ENCODE assay signal across 1 cellular context in the genomic region with DNA sequence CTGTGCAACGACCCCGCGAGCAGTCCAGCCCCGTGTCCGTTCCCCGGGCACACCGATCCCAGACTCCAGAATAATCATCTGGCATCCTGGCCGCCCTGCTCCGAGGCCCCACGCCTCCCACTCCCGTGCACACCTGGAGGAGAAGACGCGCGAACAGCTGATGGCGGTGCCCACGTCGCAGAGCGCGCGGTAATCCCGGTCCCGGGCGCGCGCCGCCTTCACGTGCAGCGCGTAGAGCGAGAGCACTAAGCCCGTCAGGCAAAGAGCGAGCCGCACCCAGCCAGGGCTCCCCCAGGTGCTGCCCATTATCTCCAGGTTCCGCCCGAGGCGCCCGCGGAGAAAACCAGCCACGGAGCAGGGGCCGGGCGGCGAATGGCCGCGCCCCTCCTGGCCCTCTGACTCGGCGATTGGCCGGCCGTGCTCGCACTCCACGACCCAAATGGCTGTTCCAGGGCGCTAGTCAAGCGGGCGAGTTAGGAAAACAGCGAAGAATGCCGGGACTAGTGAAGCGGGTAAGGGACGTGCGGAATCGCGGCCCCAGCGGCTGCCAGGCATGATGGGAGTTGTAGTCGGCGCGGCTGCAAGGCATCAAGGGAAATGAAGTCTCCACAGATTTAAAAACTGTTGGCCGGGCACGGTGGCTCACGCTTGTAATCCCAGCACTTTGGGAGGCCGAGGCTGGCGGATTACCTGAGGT.
TF ChIP-seq lines count a peak whose summit lies in the region.

A gene (minus strand): TSS at position 374 of the 697 bp plus-strand sequence. CDS start 68 bp downstream, at position 306.

TF ChIP-seq in HepG2, 621 proteins besides CTCF, POLR2A, EP300 and RAD21 (continued from another document and continues in another):
- TF ChIP-seq, protein P1, sequence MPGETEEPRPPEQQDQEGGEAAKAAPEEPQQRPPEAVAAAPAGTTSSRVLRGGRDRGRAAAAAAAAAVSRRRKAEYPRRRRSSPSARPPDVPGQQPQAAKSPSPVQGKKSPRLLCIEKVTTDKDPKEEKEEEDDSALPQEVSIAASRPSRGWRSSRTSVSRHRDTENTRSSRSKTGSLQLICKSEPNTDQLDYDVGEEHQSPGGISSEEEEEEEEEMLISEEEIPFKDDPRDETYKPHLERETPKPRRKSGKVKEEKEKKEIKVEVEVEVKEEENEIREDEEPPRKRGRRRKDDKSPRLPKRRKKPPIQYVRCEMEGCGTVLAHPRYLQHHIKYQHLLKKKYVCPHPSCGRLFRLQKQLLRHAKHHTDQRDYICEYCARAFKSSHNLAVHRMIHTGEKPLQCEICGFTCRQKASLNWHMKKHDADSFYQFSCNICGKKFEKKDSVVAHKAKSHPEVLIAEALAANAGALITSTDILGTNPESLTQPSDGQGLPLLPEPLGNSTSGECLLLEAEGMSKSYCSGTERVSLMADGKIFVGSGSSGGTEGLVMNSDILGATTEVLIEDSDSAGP (CRISPR knock-in tag; IDR thresholded peaks at IDR 0.05; ENCODE audit: borderline replicate concordance): peak; percentile 89
- TF ChIP-seq FOXJ3 (CRISPR knock-in tag; IDR thresholded peaks at IDR 0.05; ENCODE audit: borderline replicate concordance) (peak; percentile 53; the same call in 1 of the 2 replicates), SOX6 (IDR thresholded peaks at IDR 0.05) (no peak), SOX6 (CRISPR knock-in tag; IDR thresholded peaks at IDR 0.05) (peak; percentile 73), HHEX (CRISPR knock-in tag; IDR thresholded peaks at IDR 0.05) (no peak), EHMT2 (IDR thresholded peaks at IDR 0.05; ENCODE audit: borderline replicate concordance, low read depth, low read length) (no peak), MLLT10 (CRISPR knock-in tag; IDR thresholded peaks at IDR 0.05) (no peak), TEAD2 (CRISPR knock-in tag; IDR thresholded peaks at IDR 0.05) (peak; percentile 44; the same call in 1 of the 2 replicates), SMYD3 (CRISPR knock-in tag; IDR thresholded peaks at IDR 0.05) (no peak), SRY (CRISPR knock-in tag; IDR thresholded peaks at IDR 0.05) (peak; percentile 84), FOXP1 (IDR thresholded peaks at IDR 0.05) (no peak), FOXP1 (CRISPR knock-in tag; IDR thresholded peaks at IDR 0.05) (no peak), THYN1 (CRISPR knock-in tag; IDR thresholded peaks at IDR 0.05; ENCODE audit: borderline replicate concordance, low read depth) (no peak), CREM (IDR thresholded peaks at IDR 0.05) (peak; percentile 87), CREM (CRISPR knock-in tag; IDR thresholded peaks at IDR 0.05) (no peak), ZNF138 (CRISPR knock-in tag; IDR thresholded peaks at IDR 0.05; ENCODE audit: low read depth) (peak; percentile 55; the same call in 1 of the 2 replicates), RFXANK (CRISPR knock-in tag; IDR thresholded peaks at IDR 0.05) (peak; percentile 71; the same call in 1 of the 2 replicates), ZNF230 (CRISPR knock-in tag; IDR thresholded peaks at IDR 0.05) (0 out of 2 replicates have a peak, but pooled peaks have one; percentile 18), TCF7 (IDR thresholded peaks at IDR 0.05; ENCODE audit: low read depth) (no peak), SP2 (CRISPR knock-in tag; IDR thresholded peaks at IDR 0.05) (peak; percentile 80), EEA1 (CRISPR knock-in tag; IDR thresholded peaks at IDR 0.05; ENCODE audit: borderline replicate concordance) (peak; percentile 72), ZBTB7A (CRISPR knock-in tag; IDR thresholded peaks at IDR 0.05) (peak; percentile 20; the same call in 1 of the 2 replicates), TBX3 (IDR thresholded peaks at IDR 0.05; ENCODE audit: borderline replicate concordance) (peak; percentile 10; the same call in 1 of the 2 replicates), ZNF549 (CRISPR knock-in tag; IDR thresholded peaks at IDR 0.05) (peak; percentile 36; the same call in 1 of the 2 replicates), ISL2 (CRISPR knock-in tag; IDR thresholded peaks at IDR 0.05) (no peak; the same call in 1 of the 2 replicates), REPIN1 (CRISPR knock-in tag; IDR thresholded peaks at IDR 0.05; ENCODE audit: borderline replicate concordance, low read depth) (peak; percentile 70), ERF (CRISPR knock-in tag; IDR thresholded peaks at IDR 0.05) (peak; percentile 88), ATAD3A (CRISPR knock-in tag; IDR thresholded peaks at IDR 0.05) (peak; percentile 68; the same call in 1 of the 2 replicates), ZBTB7B (CRISPR knock-in tag; IDR thresholded peaks at IDR 0.05) (peak; percentile 38; the same call in 1 of the 2 replicates), ZNF589 (CRISPR knock-in tag; conservative IDR thresholded peaks at IDR 0.05) (peak; percentile 82; the same call in 1 of the 2 replicates), ZNF331 (CRISPR knock-in tag; IDR thresholded peaks at IDR 0.05) (peak; percentile 31; the same call in 1 of the 2 replicates), MAZ (IDR thresholded peaks at IDR 0.05; ENCODE audit: borderline replicate concordance, low read depth, low read length) (no peak), MAZ (CRISPR knock-in tag; IDR thresholded peaks at IDR 0.05; ENCODE audit: low read depth) (peak; percentile 91)
- TF ChIP-seq, protein P2, sequence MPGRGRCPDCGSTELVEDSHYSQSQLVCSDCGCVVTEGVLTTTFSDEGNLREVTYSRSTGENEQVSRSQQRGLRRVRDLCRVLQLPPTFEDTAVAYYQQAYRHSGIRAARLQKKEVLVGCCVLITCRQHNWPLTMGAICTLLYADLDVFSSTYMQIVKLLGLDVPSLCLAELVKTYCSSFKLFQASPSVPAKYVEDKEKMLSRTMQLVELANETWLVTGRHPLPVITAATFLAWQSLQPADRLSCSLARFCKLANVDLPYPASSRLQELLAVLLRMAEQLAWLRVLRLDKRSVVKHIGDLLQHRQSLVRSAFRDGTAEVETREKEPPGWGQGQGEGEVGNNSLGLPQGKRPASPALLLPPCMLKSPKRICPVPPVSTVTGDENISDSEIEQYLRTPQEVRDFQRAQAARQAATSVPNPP (CRISPR knock-in tag; IDR thresholded peaks at IDR 0.05): no peak
- TF ChIP-seq, protein P3, sequence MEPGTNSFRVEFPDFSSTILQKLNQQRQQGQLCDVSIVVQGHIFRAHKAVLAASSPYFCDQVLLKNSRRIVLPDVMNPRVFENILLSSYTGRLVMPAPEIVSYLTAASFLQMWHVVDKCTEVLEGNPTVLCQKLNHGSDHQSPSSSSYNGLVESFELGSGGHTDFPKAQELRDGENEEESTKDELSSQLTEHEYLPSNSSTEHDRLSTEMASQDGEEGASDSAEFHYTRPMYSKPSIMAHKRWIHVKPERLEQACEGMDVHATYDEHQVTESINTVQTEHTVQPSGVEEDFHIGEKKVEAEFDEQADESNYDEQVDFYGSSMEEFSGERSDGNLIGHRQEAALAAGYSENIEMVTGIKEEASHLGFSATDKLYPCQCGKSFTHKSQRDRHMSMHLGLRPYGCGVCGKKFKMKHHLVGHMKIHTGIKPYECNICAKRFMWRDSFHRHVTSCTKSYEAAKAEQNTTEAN (CRISPR knock-in tag; conservative IDR thresholded peaks at IDR 0.05): no peak
- TF ChIP-seq, protein P4, sequence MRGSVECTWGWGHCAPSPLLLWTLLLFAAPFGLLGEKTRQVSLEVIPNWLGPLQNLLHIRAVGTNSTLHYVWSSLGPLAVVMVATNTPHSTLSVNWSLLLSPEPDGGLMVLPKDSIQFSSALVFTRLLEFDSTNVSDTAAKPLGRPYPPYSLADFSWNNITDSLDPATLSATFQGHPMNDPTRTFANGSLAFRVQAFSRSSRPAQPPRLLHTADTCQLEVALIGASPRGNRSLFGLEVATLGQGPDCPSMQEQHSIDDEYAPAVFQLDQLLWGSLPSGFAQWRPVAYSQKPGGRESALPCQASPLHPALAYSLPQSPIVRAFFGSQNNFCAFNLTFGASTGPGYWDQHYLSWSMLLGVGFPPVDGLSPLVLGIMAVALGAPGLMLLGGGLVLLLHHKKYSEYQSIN (CRISPR knock-in tag; IDR thresholded peaks at IDR 0.05; ENCODE audit: borderline replicate concordance): no peak
- TF ChIP-seq, protein P5, sequence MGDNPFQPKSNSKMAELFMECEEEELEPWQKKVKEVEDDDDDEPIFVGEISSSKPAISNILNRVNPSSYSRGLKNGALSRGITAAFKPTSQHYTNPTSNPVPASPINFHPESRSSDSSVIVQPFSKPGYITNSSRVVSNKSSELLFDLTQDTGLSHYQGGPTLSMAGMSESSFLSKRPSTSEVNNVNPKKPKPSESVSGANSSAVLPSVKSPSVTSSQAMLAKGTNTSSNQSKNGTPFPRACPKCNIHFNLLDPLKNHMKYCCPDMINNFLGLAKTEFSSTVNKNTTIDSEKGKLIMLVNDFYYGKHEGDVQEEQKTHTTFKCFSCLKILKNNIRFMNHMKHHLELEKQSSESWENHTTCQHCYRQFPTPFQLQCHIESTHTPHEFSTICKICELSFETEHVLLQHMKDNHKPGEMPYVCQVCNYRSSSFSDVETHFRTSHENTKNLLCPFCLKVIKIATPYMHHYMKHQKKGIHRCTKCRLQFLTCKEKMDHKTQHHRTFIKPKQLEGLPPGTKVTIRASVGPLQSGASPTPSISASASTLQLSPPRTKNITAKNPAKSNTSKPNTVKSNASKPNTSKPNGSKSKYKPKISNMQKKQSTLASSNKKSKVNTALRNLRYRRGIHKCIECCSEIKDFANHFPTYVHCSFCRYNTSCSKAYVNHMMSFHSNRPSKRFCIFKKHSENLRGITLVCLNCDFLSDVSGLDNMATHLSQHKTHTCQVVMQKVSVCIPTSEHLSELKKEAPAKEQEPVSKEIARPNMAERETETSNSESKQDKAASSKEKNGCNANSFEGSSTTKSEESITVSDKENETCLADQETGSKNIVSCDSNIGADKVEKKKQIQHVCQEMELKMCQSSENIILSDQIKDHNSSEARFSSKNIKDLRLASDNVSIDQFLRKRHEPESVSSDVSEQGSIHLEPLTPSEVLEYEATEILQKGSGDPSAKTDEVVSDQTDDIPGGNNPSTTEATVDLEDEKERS (CRISPR knock-in tag; IDR thresholded peaks at IDR 0.05): no peak; the same call in 1 of the 2 replicates
- TF ChIP-seq, protein P6, sequence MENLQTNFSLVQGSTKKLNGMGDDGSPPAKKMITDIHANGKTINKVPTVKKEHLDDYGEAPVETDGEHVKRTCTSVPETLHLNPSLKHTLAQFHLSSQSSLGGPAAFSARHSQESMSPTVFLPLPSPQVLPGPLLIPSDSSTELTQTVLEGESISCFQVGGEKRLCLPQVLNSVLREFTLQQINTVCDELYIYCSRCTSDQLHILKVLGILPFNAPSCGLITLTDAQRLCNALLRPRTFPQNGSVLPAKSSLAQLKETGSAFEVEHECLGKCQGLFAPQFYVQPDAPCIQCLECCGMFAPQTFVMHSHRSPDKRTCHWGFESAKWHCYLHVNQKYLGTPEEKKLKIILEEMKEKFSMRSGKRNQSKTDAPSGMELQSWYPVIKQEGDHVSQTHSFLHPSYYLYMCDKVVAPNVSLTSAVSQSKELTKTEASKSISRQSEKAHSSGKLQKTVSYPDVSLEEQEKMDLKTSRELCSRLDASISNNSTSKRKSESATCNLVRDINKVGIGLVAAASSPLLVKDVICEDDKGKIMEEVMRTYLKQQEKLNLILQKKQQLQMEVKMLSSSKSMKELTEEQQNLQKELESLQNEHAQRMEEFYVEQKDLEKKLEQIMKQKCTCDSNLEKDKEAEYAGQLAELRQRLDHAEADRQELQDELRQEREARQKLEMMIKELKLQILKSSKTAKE (CRISPR knock-in tag; IDR thresholded peaks at IDR 0.05; ENCODE audit: borderline replicate concordance): peak; percentile 58; the same call in 1 of the 2 replicates
- TF ChIP-seq, protein P7, sequence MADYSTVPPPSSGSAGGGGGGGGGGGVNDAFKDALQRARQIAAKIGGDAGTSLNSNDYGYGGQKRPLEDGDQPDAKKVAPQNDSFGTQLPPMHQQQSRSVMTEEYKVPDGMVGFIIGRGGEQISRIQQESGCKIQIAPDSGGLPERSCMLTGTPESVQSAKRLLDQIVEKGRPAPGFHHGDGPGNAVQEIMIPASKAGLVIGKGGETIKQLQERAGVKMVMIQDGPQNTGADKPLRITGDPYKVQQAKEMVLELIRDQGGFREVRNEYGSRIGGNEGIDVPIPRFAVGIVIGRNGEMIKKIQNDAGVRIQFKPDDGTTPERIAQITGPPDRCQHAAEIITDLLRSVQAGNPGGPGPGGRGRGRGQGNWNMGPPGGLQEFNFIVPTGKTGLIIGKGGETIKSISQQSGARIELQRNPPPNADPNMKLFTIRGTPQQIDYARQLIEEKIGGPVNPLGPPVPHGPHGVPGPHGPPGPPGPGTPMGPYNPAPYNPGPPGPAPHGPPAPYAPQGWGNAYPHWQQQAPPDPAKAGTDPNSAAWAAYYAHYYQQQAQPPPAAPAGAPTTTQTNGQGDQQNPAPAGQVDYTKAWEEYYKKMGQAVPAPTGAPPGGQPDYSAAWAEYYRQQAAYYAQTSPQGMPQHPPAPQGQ (CRISPR knock-in tag; IDR thresholded peaks at IDR 0.05; ENCODE audit: borderline replicate concordance): no peak
- TF ChIP-seq, protein P8, sequence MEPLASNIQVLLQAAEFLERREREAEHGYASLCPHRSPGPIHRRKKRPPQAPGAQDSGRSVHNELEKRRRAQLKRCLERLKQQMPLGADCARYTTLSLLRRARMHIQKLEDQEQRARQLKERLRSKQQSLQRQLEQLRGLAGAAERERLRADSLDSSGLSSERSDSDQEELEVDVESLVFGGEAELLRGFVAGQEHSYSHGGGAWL (CRISPR knock-in tag; IDR thresholded peaks at IDR 0.05): peak; percentile 45; the same call in 1 of the 2 replicates
- TF ChIP-seq, protein P9, sequence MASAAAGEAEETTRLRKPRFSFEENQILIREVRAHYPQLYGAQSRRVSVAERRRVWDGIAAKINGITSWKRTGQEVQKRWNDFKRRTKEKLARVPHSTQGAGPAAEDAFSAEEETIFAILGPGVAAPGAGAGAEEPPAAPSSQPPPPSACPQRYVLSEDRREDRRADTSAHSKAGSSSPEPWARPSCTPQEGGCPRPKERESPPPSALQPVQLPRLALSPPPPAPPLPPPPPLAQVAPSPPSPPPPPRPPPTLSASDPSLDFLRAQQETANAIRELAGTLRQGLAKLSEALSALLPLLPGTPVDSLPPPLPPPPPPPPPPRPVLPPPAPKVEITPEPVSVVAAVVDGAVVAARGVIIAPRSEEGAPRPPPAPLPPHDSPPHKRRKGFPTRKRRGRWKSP (CRISPR knock-in tag; IDR thresholded peaks at IDR 0.05): peak; percentile 81; the same call in 1 of the 2 replicates
- TF ChIP-seq, protein P10, sequence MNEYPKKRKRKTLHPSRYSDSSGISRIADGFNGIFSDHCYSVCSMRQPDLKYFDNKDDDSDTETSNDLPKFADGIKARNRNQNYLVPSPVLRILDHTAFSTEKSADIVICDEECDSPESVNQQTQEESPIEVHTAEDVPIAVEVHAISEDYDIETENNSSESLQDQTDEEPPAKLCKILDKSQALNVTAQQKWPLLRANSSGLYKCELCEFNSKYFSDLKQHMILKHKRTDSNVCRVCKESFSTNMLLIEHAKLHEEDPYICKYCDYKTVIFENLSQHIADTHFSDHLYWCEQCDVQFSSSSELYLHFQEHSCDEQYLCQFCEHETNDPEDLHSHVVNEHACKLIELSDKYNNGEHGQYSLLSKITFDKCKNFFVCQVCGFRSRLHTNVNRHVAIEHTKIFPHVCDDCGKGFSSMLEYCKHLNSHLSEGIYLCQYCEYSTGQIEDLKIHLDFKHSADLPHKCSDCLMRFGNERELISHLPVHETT (CRISPR knock-in tag; conservative IDR thresholded peaks at IDR 0.05): peak; percentile 59; the same call in 1 of the 2 replicates
